25 cellular contexts compared by ENCODE assay signal in the genomic region with DNA sequence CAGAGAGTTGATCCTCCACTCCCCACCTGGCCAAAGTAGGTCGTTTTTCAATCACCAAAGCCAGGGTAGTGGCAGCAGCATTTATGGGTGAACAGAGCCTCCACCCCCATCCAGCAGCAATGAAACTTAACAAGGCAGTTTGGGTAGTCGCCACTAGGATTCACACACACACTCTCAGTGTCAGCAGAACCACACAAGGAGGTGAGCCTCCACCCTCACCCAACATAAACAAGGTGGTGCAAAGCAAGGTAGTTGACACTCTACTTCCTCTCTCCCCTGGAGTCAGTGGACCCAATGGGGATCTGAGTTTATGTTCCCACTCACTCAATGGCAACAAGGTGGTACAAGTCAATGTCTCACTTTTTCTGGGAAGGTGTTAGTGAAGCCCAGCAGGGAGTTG. TPM values are rescaled to one million over a fixed set of nuclear protein-coding genes. Genes with fewer than 3 reads are reported as not detected.
"Had no signal": no experiment of that assay in that cellular context is flagged by ENCODE, and none has a peak within 500 bp of the region (broad histone marks: within the 10 kb centered on the region; RNA-seq: fewer than 3 reads in every experiment).

No MANE protein-coding gene starts in this region.

- DNase-seq: naive B cell; naive thymus-derived CD8-positive, alpha-beta T cell; nephron progenitor cell; nucleus accumbens; pancreas; psoas muscle; right cardiac atrium; right lobe of liver; sigmoid colon; small intestine; stimulated activated CD4-positive, alpha-beta T cell treated with anti-CD3 and anti-CD28 coated beads, Interleukin-1b, Interleukin-23, amount 100 ng/mL, for 48 hours; stimulated activated CD4-positive, alpha-beta T cell treated with anti-CD3 and anti-CD28 coated beads, Interleukin-4, amount 100 ng/mL, for 1 hour; stimulated activated naive B cell treated with anti-CD40 and anti-IgM and Interleukin-4, amounts not matched to agents 10 μg/mL and 1 μg/mL and 100 μg/mL, for 72 hours; stimulated activated naive CD4-positive, alpha-beta T cell treated with Interleukin-2 at 50 U/mL for 16 hours; stomach; thyroid gland; trophoblast cell; upper lobe of left lung had no signal

- H3K9me3 ChIP-seq: pancreas, right lobe of liver, sigmoid colon, thoracic aorta, thyroid gland, tibial nerve had no signal

- H3K4me3 Mint-ChIP-seq: naive thymus-derived CD8-positive, alpha-beta T cell; natural killer cell treated with Interleukin-12 subunit alpha and Interleukin-12 subunit beta and Interleukin-15 and Interleukin-18, amount 100 ng/mL, for 72 hours; nephron progenitor cell; neural crest cell; stimulated activated effector memory CD8-positive, alpha-beta T cell treated with anti-CD3 and anti-CD28 coated beads, Interleukin-12 subunit alpha, Interleukin-12 subunit beta, amount 100 ng/mL, for 72 hours; stimulated activated naive B cell treated with anti-CD40 and anti-IgM and Interleukin-4, amounts not matched to agents 10 μg/mL and 1 μg/mL and 100 μg/mL, for 72 hours; stimulated activated naive CD8-positive, alpha-beta T cell treated with anti-CD3 and anti-CD28 coated beads, Interleukin-15, Interleukin-2, amounts not matched to agents 100 ng/mL and 50 ng/mL, for 24 hours had no signal

- H3K36me3 Mint-ChIP-seq: naive B cell; natural killer cell treated with Interleukin-12 subunit alpha and Interleukin-12 subunit beta and Interleukin-15 and Interleukin-18, amount 100 ng/mL, for 72 hours; stimulated activated effector memory CD8-positive, alpha-beta T cell treated with anti-CD3 and anti-CD28 coated beads, Interleukin-12 subunit alpha, Interleukin-12 subunit beta, amount 100 ng/mL, for 72 hours; stimulated activated naive B cell treated with anti-CD40 and anti-IgM and Interleukin-4, amounts not matched to agents 10 μg/mL and 1 μg/mL and 100 μg/mL, for 72 hours had no signal

- H3K4me1 Mint-ChIP-seq: naive B cell; naive thymus-derived CD8-positive, alpha-beta T cell; nephron progenitor cell; neural crest cell; stimulated activated effector memory CD8-positive, alpha-beta T cell treated with anti-CD3 and anti-CD28 coated beads, Interleukin-12 subunit alpha, Interleukin-12 subunit beta, amount 100 ng/mL, for 72 hours; stimulated activated naive B cell treated with anti-CD40 and anti-IgM and Interleukin-4, amounts not matched to agents 10 μg/mL and 1 μg/mL and 100 μg/mL, for 72 hours had no signal

- H3K27ac Mint-ChIP-seq: naive B cell; naive thymus-derived CD8-positive, alpha-beta T cell; natural killer cell treated with Interleukin-12 subunit alpha and Interleukin-12 subunit beta and Interleukin-15 and Interleukin-18, amount 100 ng/mL, for 72 hours; nephron progenitor cell; stimulated activated effector memory CD8-positive, alpha-beta T cell treated with anti-CD3 and anti-CD28 coated beads, Interleukin-12 subunit alpha, Interleukin-12 subunit beta, amount 100 ng/mL, for 72 hours; stimulated activated naive B cell treated with anti-CD40 and anti-IgM and Interleukin-4, amounts not matched to agents 10 μg/mL and 1 μg/mL and 100 μg/mL, for 72 hours; stimulated activated naive CD8-positive, alpha-beta T cell treated with anti-CD3 and anti-CD28 coated beads, Interleukin-15, Interleukin-2, amounts not matched to agents 100 ng/mL and 50 ng/mL, for 24 hours had no signal

- H3K4me1 ChIP-seq: pancreas, psoas muscle, right lobe of liver, sigmoid colon, stomach, thyroid gland, tibial nerve, upper lobe of left lung had no signal

- H3K27me3 ChIP-seq: neutrophil, pancreas, right lobe of liver, sigmoid colon, stomach, thyroid gland, tibial nerve, upper lobe of left lung had no signal

- H3K36me3 ChIP-seq: neutrophil, pancreas, right lobe of liver, sigmoid colon, stomach, thoracic aorta, thyroid gland, tibial nerve, upper lobe of left lung had no signal

- H3K27ac ChIP-seq: neutrophil, pancreas, psoas muscle, right lobe of liver, sigmoid colon, stomach, thoracic aorta, thyroid gland, tibial nerve, upper lobe of left lung had no signal

- ATAC-seq: naive thymus-derived CD8-positive, alpha-beta T cell; pancreas; psoas muscle; right cardiac atrium; right lobe of liver; stimulated activated effector memory CD8-positive, alpha-beta T cell treated with anti-CD3 and anti-CD28 coated beads, Interleukin-12 subunit alpha, Interleukin-12 subunit beta, amount 100 ng/mL, for 72 hours; stimulated activated naive B cell treated with anti-CD40 and anti-IgM and Interleukin-4, amounts not matched to agents 10 μg/mL and 1 μg/mL and 100 μg/mL, for 72 hours had no signal

- H3K27me3 Mint-ChIP-seq: naive B cell; natural killer cell treated with Interleukin-12 subunit alpha and Interleukin-12 subunit beta and Interleukin-15 and Interleukin-18, amount 100 ng/mL, for 72 hours; stimulated activated naive B cell treated with anti-CD40 and anti-IgM and Interleukin-4, amounts not matched to agents 10 μg/mL and 1 μg/mL and 100 μg/mL, for 72 hours had no signal

- H3K4me3 ChIP-seq: pancreas, psoas muscle, right lobe of liver, sigmoid colon, stomach, thoracic aorta, thyroid gland, tibial nerve, upper lobe of left lung had no signal

RNA-seq across cellular contexts. Expression of a gene that starts 50.4 kb away (rescaled TPM):
- total RNA-seq: natural killer cell treated with Interleukin-12 subunit alpha and Interleukin-12 subunit beta and Interleukin-15 and Interleukin-18, amount 100 ng/mL, for 72 hours had no signal
- polyA plus RNA-seq: naive thymus-derived CD8-positive, alpha-beta T cell had no signal
